In genomic region chr6:11232177-11232967, GRCh38 we compare ENCODE assay signal across 8 cellular contexts. TPM values are rescaled to one million over a fixed set of nuclear protein-coding genes. Genes with fewer than 3 reads are reported as not detected.
DNase-seq lines count a peak whose midpoint lies in the region; ATAC-seq and TF ChIP-seq lines count a peak whose summit lies in the region.

TSS of gene NEDD9 (minus strand) at chr6:11232668. CDS start at chr6:11232515, 153 bp downstream.

- ATAC-seq in HG02798 (IDR thresholded peaks at IDR 0.05; ENCODE audit: poor library complexity, unreplicated experiment), result peak; percentile 99

- peak within 1 kb of the TSS; percentile 64 for H3K23ac ChIP-seq in trophoblast cell (ENCODE audit: low read length)

- H2AK5ac ChIP-seq in trophoblast cell (ENCODE audit: low read length), result peak within 1 kb of the TSS; percentile 7

- H2BK120ac ChIP-seq in trophoblast cell (ENCODE audit: insufficient read depth, low read length, poor library complexity), result peak within 1 kb of the TSS; percentile 47

- H2AFZ ChIP-seq in trophoblast cell (ENCODE audit: insufficient read depth, low read length, poor library complexity), result no peak within 1 kb of the TSS

- H3K18ac ChIP-seq in trophoblast cell (ENCODE audit: low read length), result peak within 1 kb of the TSS; percentile 81

- WGBS in trophoblast cell (ENCODE audit: extremely low coverage, insufficient coverage, insufficient read length), result no CpG with 5 or more reads among the region's 31 CpGs
- 0% methylated on average over 7 to 31 of the region's 31 CpGs for WGBS in transverse colon (ENCODE audit: low coverage in 1 of 2), 2 donors

- peaks cover 4% of the 10 kb centered on the region for H3K36me3 ChIP-seq in adipocyte (ENCODE audit: control insufficient read depth, insufficient read depth, low read length, severe bottlenecking)
- H3K36me3 ChIP-seq in trophoblast cell (ENCODE audit: control insufficient read depth in 1 of 2, insufficient read depth in 2 of 2, low read length in 2 of 2), result no peaks in the 10 kb centered on the region
- no peaks in the 10 kb centered on the region for H3K36me3 ChIP-seq in transverse colon

- TF ChIP-seq POLR2A in transverse colon (IDR thresholded peaks at IDR 0.05), result peak; percentile 99

- H3K4me1 ChIP-seq in adipocyte (ENCODE audit: control insufficient read depth, insufficient read depth, low read length) (peaks cover 45% of the 10 kb centered on the region), trophoblast cell (ENCODE audit: control insufficient read depth in 1 of 2, insufficient read depth in 2 of 2, low read length in 2 of 2) (peaks cover 20 to 23% of the 10 kb centered on the region in 2 experiments), transverse colon (peaks cover 7 to 32% (median 22%) of the 10 kb centered on the region in 4 donors)

- no peaks in the 10 kb centered on the region for H3K27me3 ChIP-seq in adipocyte (replicated peaks; ENCODE audit: control insufficient read depth, insufficient read depth, low read length)
- H3K27me3 ChIP-seq in trophoblast cell (ENCODE audit: insufficient read depth, low read length), result no peaks in the 10 kb centered on the region
- H3K27me3 ChIP-seq in transverse colon, result no peaks in the 10 kb centered on the region

- peak within 1 kb of the TSS; percentile 45 for H4K91ac ChIP-seq in trophoblast cell (ENCODE audit: low read depth, low read length)

- H2BK5ac ChIP-seq in trophoblast cell (ENCODE audit: low read depth, low read length, poor library complexity), result peak within 1 kb of the TSS; percentile 67

- peak within 1 kb of the TSS; percentile 88 for H3K14ac ChIP-seq in trophoblast cell (ENCODE audit: low read length)

- peak within 1 kb of the TSS; percentile 79 for H3K27ac ChIP-seq in trophoblast cell (ENCODE audit: low read depth, low read length)
- H3K27ac ChIP-seq in transverse colon, result peak within 1 kb of the TSS; percentile 89 to 94 (median 93)

- H2BK12ac ChIP-seq in trophoblast cell (ENCODE audit: low read length), result peak within 1 kb of the TSS; percentile 81

- peaks cover 8% of the 10 kb centered on the region for H3K79me2 ChIP-seq in trophoblast cell (ENCODE audit: control insufficient read depth, insufficient read depth, low read length, poor library complexity)

- TF ChIP-seq CTCF in GM12875 (IDR thresholded peaks at IDR 0.05; ENCODE audit: borderline replicate concordance, insufficient read depth, low read depth, low read length), result no peak
- TF ChIP-seq CTCF in transverse colon (IDR thresholded peaks at IDR 0.05), result no peak

- H3K9me3 ChIP-seq in adipocyte (ENCODE audit: control insufficient read depth, low read length), result no peaks in the 10 kb centered on the region
- no peaks in the 10 kb centered on the region for H3K9me3 ChIP-seq in trophoblast cell (ENCODE audit: insufficient read depth, low read depth, low read length)
- no peaks in the 10 kb centered on the region for H3K9me3 ChIP-seq in transverse colon

- peak within 1 kb of the TSS; percentile 70 for H3K4me2 ChIP-seq in trophoblast cell (ENCODE audit: low read length)

- DNase-seq in NCI-H1436 (lab: John Stamatoyannopoulos, UW) (peak; percentile 81), T follicular helper cell (ENCODE audit: low read depth) (peak; percentile 94), adipocyte (ENCODE audit: low read depth) (peak; percentile 99), cardiac septum (ENCODE audit: low spot score) (peak; percentile 99), trophoblast cell (peak; percentile 98), transverse colon (peak; percentile 99)

- intact Hi-C loops in cardiac septum (cut with DNase I), result loop anchor here (5.0 kb wide), 3 partner anchors 60 to 135 kb away; no protein-coding TSS in a partner anchor
- intact Hi-C loops in transverse colon (cut with DNase I; ENCODE audit: low total_unique reads), result no loop called here

- H3K79me1 ChIP-seq in trophoblast cell (ENCODE audit: low read length), result peaks cover 22% of the 10 kb centered on the region

- H3K4me3 ChIP-seq in GM12875 (ENCODE audit: low read depth, low read length) (peak within 1 kb of the TSS; percentile 26), adipocyte (ENCODE audit: low read length) (peak within 1 kb of the TSS; percentile 92), trophoblast cell (ENCODE audit: low read depth, low read length) (peak within 1 kb of the TSS; percentile 87), transverse colon (peak within 1 kb of the TSS; percentile 38 to 80 (median 62))

- TF ChIP-seq EP300 in transverse colon (IDR thresholded peaks at IDR 0.05; ENCODE audit: low read depth), result no peak

- H4K8ac ChIP-seq in trophoblast cell (ENCODE audit: low read depth, low read length), result peak within 1 kb of the TSS; percentile 61

- in situ Hi-C loops in transverse colon (cut with MboI; ENCODE audit: low pct_ligation_motif_present in 1 of 4, low pct_unique_long_range_greater_than_20kb in 1 of 4, low sequenced_read_pairs in 3 of 4), result no loop called here

- H3K9ac ChIP-seq in adipocyte (ENCODE audit: low read length) (peak within 1 kb of the TSS; percentile 87), trophoblast cell (ENCODE audit: low read length) (peak within 1 kb of the TSS; percentile 92)

- peak within 1 kb of the TSS; percentile 53 for H3K4ac ChIP-seq in trophoblast cell (ENCODE audit: low read depth, low read length)

- H4K12ac ChIP-seq in trophoblast cell (ENCODE audit: low read depth, low read length), result no peak within 1 kb of the TSS

RNA-seq across cellular contexts. Expression of gene NEDD9, which starts in this region (rescaled TPM):
- total RNA-seq in cardiac septum (14.1 TPM), transverse colon (10 to 100 TPM; 34.6 to 82.7 (median 72.3) TPM)
- 46.4 and 47.9 TPM in 2 replicates for polyA plus RNA-seq in trophoblast cell (2013)

Comparison
In these comparisons a context has a peak if more than half of its experiments do, and no peak if none do; other contexts are left out.
1. Peak in every context shown above with its lines: DNase-seq, ATAC-seq, H3K4me3 ChIP-seq and H3K27ac ChIP-seq.
2. H3K4me3 ChIP-seq: peak in every context shown above with its lines; median percentile 92 in adipocyte; 87 in trophoblast cell; 62 in transverse colon; 26 in GM12875.